In the genomic region with DNA sequence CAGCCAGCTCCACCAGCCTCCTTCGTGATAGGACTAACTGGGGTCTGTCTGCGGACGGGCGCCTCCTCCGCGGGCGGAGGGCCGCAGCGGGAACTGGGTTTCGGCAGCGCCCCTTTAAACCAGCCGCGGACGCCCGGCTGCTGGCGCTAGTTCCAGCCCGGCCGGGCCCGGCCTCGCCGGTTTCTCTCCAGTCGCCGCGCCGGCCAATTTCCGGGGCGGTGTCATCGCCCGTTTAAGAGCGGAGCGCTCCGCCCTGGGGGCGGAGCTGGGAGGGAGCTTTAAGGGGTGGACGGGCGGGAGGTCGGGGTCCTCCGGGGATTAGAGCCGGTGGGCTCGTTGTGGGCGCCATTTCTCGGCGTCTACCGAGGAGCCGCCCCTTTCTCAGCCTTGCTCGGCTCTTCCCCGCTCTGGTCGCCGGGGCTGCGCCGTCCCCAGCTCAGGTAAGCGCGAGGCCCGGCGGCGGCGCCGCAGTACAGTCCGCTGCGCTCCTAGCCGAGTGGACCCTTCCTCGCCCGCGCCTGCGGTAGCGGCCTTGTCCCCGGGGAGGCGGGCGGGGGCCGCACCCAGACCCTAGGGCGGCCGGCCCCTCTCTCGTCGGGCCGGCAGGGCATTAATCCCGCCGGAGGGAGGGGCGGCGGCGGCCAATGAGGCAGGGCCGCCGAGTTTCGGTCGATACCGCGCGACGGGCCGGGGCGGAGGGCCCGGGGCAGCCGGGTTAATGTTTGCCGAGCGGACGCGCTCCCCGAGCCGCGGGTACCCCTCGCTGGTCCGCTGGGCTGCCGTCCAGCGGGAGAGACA, we compare ENCODE assay signal across 8 cellular contexts. TPM values are rescaled to one million over a fixed set of nuclear protein-coding genes. Genes with fewer than 3 reads are reported as not detected.
A peak's percentile ranks its signal among the peaks of the same experiment; 100 is the strongest.
DNase-seq lines count a peak whose midpoint lies in the region; ATAC-seq and TF ChIP-seq lines count a peak whose summit lies in the region.

Gene EPB41L5 (plus strand): TSS at position 307 of the 798 bp plus-strand sequence. CDS start 6,008 bp downstream, outside the sequence.

- no peaks in the 10 kb centered on the region for H3K36me3 ChIP-seq in ascending aorta
- H3K36me3 ChIP-seq in aorta (ENCODE audit: control insufficient read depth in 1 of 2, insufficient read depth in 2 of 2, low read length in 1 of 2): no peaks in the 10 kb centered on the region

- in situ Hi-C loops in GM13977 (cut with MboI; ENCODE audit: low pct_unique_long_range_greater_than_20kb, low sequenced_read_pairs, unreplicated experiment): no loop called here

- intact Hi-C loops in ascending aorta (cut with DNase I): loop anchor here (2.0 to 10.0 kb wide), 4 partner anchors 212 to 646 kb away; partner anchors contain the start of genes C2orf76, DBI, PTPN4 and RALB
- intact Hi-C loops in aorta (cut with DNase I): loop anchor here in 1 of 2 donors (10.0 kb wide), 1 partner anchor 258 kb away; the partner anchor contains the start of gene PTPN4

- H3K27me3 ChIP-seq in ascending aorta (no peaks in the 10 kb centered on the region), aorta (ENCODE audit: control insufficient read depth in 1 of 2, insufficient read depth in 2 of 2, low read length in 1 of 2) (no peaks in the 10 kb centered on the region)

- ATAC-seq in HG02852 (IDR thresholded peaks at IDR 0.05; ENCODE audit: unreplicated experiment): peak; percentile 93
- peak; percentile 98 for ATAC-seq in aorta (ENCODE audit: low FRiP score)

- H3K4me1 ChIP-seq in ascending aorta (no peaks in the 10 kb centered on the region), aorta (ENCODE audit: control insufficient read depth in 1 of 2, insufficient read depth in 2 of 2, low read length in 2 of 2) (no peaks in the 10 kb centered on the region)

- DNase-seq in GM13977 (ENCODE audit: low spot score) (peak; percentile 93), NCI-H146 (lab: John Stamatoyannopoulos, UW) (peak; percentile 97), T-helper 2 cell (peak; percentile 58 to 86 (median 62)), ascending aorta (ENCODE audit: low spot score in 2 of 2) (peak; percentile 41 to 93), hepatic stellate cell (ENCODE audit: low spot score) (peak; percentile 89), renal cortical epithelial cell (ENCODE audit: low read depth) (peak; percentile 80), aorta (peak; percentile 95 to 98)

- H3K9me3 ChIP-seq in ascending aorta: no peaks in the 10 kb centered on the region
- H3K9me3 ChIP-seq in aorta (ENCODE audit: control insufficient read depth, low read length): no peaks in the 10 kb centered on the region

- H3K27ac ChIP-seq in ascending aorta (peak within 1 kb of the TSS; percentile 88 to 91), aorta (ENCODE audit: low read depth in 1 of 2, low read length in 2 of 2) (peak within 1 kb of the TSS in 1 of 2 donors; percentile 84)

- H3K4me3 ChIP-seq in ascending aorta (peak within 1 kb of the TSS; percentile 79 to 97), aorta (ENCODE audit: low read length in 2 of 2) (peak within 1 kb of the TSS; percentile 92 to 93)

- 1% methylated on average over 99 to 102 of the region's 102 CpGs for WGBS in aorta, 2 donors

- TF ChIP-seq CTCF in GM13977 (IDR thresholded peaks at IDR 0.05; ENCODE audit: extremely low read depth, insufficient read depth, missing control alignments) (no peak), ascending aorta (IDR thresholded peaks at IDR 0.05) (no peak)

RNA-seq across cellular contexts. Expression of gene EPB41L5, which starts in this region (rescaled TPM):
- total RNA-seq in ascending aorta (11.7 TPM), renal cortical epithelial cell (33.0 and 57.3 TPM in 2 replicates), aorta (10 to 100 TPM; 18.2 to 21.8 TPM)
- polyA plus RNA-seq in aorta: 1 to 10 TPM; 4.3 to 4.6 TPM
